In the genomic region with DNA sequence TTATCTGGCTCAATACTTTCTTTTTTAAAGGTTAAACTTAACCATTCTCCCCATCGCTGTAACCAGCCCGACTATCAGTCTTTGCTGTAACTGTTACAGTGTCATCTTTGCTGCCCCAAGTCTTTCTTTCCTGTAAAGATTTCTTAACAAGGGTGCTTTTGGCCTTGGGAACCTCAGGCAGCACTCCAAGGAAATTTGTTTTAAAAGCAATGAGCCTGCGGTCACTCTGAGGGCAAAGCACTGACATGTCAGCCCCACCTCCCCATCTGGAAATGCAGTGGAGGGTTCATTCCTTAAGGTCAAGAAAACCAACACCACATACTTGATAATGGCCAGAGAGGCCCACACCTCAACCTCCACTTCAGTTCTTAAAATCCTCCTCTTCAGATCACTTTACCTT, we compare ENCODE assay signal across 2 cellular contexts.
TF ChIP-seq lines count a peak whose summit lies in the region.

No MANE protein-coding gene starts in this region.

TF ChIP-seq in liver, 16 proteins besides CTCF, POLR2A, EP300 and RAD21:
- TF ChIP-seq RXRA (IDR thresholded peaks at IDR 0.05) (peak; percentile 60 to 61), NR2F2 (IDR thresholded peaks at IDR 0.05) (peak; percentile 56)
- TF ChIP-seq, protein P1, sequence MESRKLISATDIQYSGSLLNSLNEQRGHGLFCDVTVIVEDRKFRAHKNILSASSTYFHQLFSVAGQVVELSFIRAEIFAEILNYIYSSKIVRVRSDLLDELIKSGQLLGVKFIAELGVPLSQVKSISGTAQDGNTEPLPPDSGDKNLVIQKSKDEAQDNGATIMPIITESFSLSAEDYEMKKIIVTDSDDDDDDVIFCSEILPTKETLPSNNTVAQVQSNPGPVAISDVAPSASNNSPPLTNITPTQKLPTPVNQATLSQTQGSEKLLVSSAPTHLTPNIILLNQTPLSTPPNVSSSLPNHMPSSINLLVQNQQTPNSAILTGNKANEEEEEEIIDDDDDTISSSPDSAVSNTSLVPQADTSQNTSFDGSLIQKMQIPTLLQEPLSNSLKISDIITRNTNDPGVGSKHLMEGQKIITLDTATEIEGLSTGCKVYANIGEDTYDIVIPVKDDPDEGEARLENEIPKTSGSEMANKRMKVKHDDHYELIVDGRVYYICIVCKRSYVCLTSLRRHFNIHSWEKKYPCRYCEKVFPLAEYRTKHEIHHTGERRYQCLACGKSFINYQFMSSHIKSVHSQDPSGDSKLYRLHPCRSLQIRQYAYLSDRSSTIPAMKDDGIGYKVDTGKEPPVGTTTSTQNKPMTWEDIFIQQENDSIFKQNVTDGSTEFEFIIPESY (IDR thresholded peaks at IDR 0.05), result no peak

TF ChIP-seq in HepG2, 621 proteins besides CTCF, POLR2A, EP300 and RAD21:
- TF ChIP-seq CHD4 (IDR thresholded peaks at IDR 0.05; ENCODE audit: borderline replicate concordance, low read length) (no peak), ZNF605 (CRISPR knock-in tag; IDR thresholded peaks at IDR 0.05) (no peak), CERS6 (CRISPR knock-in tag; IDR thresholded peaks at IDR 0.05) (no peak), MZF1 (CRISPR knock-in tag; IDR thresholded peaks at IDR 0.05; ENCODE audit: borderline replicate concordance) (no peak), RFX3 (CRISPR knock-in tag; IDR thresholded peaks at IDR 0.05) (no peak), ZNF563 (CRISPR knock-in tag; IDR thresholded peaks at IDR 0.05) (no peak), THAP11 (CRISPR knock-in tag; IDR thresholded peaks at IDR 0.05) (no peak), ZBTB21 (CRISPR knock-in tag; IDR thresholded peaks at IDR 0.05) (no peak)
- TF ChIP-seq, protein P2, sequence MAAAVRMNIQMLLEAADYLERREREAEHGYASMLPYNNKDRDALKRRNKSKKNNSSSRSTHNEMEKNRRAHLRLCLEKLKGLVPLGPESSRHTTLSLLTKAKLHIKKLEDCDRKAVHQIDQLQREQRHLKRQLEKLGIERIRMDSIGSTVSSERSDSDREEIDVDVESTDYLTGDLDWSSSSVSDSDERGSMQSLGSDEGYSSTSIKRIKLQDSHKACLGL (CRISPR knock-in tag; IDR thresholded peaks at IDR 0.05), result no peak
- TF ChIP-seq, protein P3, sequence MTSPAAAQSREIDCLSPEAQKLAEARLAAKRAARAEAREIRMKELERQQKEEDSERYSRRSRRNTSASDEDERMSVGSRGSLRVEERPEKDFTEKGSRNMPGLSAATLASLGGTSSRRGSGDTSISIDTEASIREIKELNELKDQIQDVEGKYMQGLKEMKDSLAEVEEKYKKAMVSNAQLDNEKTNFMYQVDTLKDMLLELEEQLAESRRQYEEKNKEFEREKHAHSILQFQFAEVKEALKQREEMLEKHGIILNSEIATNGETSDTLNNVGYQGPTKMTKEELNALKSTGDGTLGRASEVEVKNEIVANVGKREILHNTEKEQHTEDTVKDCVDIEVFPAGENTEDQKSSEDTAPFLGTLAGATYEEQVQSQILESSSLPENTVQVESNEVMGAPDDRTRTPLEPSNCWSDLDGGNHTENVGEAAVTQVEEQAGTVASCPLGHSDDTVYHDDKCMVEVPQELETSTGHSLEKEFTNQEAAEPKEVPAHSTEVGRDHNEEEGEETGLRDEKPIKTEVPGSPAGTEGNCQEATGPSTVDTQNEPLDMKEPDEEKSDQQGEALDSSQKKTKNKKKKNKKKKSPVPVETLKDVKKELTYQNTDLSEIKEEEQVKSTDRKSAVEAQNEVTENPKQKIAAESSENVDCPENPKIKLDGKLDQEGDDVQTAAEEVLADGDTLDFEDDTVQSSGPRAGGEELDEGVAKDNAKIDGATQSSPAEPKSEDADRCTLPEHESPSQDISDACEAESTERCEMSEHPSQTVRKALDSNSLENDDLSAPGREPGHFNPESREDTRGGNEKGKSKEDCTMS (CRISPR knock-in tag; conservative IDR thresholded peaks at IDR 0.05), result no peak
TF ChIP-seq in HepG2: peak in this region for 0.
